14 cellular contexts compared by ENCODE assay signal in the genomic region with DNA sequence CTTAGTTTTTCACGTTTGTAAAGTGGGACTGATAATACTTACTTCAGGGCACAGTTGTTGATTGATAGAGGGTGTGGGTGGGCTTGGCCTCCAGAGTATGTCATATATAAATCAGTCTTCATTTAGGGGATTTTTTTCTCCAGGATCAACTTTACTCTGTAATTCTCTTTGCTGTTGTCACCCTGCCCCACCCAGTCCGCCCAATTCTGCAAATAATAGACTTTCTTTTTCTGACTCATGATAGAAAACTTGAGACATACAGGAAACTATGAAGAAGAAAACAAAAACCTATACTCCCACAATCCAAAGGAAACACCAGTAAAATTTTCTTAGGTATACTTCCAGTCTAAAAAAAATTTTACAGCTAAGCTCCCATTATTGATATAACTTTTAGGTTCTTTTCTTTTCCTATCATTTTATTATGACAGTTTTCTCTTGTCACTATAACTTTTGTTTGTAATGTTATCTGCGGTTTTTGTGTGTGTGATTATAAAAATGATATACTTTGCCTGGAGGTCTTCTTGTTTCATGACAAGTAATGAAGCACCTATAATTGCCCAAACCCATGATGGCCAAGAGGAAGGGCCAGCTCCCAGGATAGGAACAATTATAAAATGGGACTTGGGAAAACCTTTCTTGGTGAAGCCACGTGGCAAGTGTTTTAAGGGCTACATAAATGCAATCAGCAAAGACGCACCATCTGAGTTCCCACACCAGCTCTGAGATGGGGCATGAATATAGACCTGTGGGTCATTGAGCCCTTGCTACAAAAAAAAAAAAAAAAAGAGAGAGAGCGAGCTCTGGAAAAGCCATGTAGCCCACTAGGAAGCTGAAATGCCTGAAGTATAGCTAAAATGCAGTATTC.
DNase-seq lines count a peak whose midpoint lies in the region; ATAC-seq, FAIRE-seq and TF ChIP-seq lines count a peak whose summit lies in the region.
"Had no signal": no experiment of that assay in that cellular context is flagged by ENCODE, and none has a peak within 500 bp of the region (broad histone marks: within the 10 kb centered on the region; RNA-seq: fewer than 3 reads in every experiment).

No MANE protein-coding gene starts in this region.

- CTCF ChIA-PET in RWPE1 (lab: Yijun Ruan, JAX): interaction anchor here (0.6 kb wide), 1 partner anchor 644 kb away, joined by 5 read pairs; no protein-coding TSS in a partner anchor

- POLR2A ChIA-PET in RWPE1 (lab: Yijun Ruan, JAX; ENCODE audit: low non-redundant PET): interaction anchor here (0.7 kb wide), 1 partner anchor 32 kb away, joined by 5 read pairs; no protein-coding TSS in a partner anchor

- H3K27ac ChIP-seq in RWPE1: no peak overlapping the region
- H3K27ac ChIP-seq: heart right ventricle had no signal

- no peak for TF ChIP-seq CTCF in RWPE1 (conservative IDR thresholded peaks at IDR 0.05; ENCODE audit: low read depth)
- no peak for TF ChIP-seq CTCF in choroid plexus epithelial cell (conservative IDR thresholded peaks at IDR 0.05; ENCODE audit: low read depth, low read length)
- no peak for TF ChIP-seq CTCF in GM13976 (IDR thresholded peaks at IDR 0.05; ENCODE audit: borderline replicate concordance, control extremely low read depth, extremely low read depth, insufficient read depth, missing control alignments)

- ATAC-seq in left lobe of liver: no peak
- ATAC-seq: heart right ventricle; stimulated activated naive B cell treated with anti-CD40 and anti-IgM and Interleukin-4, amounts not matched to agents 10 μg/mL and 1 μg/mL and 100 μg/mL, for 72 hours had no signal

- FAIRE-seq in urothelium cell line (lab: Jason Lieb, UNC): no peak

- DNase-seq in stimulated activated naive CD4-positive, alpha-beta T cell treated with Interleukin-2 at 50 U/mL for 16 hours (lab: John Stamatoyannopoulos, UW): peak; percentile 6
- DNase-seq in stimulated activated naive CD4-positive, alpha-beta T cell (lab: John Stamatoyannopoulos, UW): no peak
- DNase-seq in RWPE1 (ENCODE audit: low spot score): peak; percentile 57
- peak; percentile 46 for DNase-seq in choroid plexus epithelial cell (ENCODE audit: low read depth)
- peak; percentile 27 for DNase-seq in urothelium cell line (ENCODE audit: low spot score)
- no peak for DNase-seq in left lobe of liver (ENCODE audit: low spot score)
- DNase-seq in hippocampal formation (lab: John Stamatoyannopoulos, UW): no peak
- no peak for DNase-seq in GM13976 (ENCODE audit: low spot score)
- DNase-seq: activated naive CD8-positive, alpha-beta T cell treated with anti-CD3 and anti-CD28 coated beads, Interleukin-2, amount 10 ng/mL, durations not matched to agents 7 days and 5 days; heart right ventricle; NCI-H1105 treated with DMSO at 0.1 percent for 48 hours; NCI-H526; SHP77; stimulated activated naive B cell treated with anti-CD40 and anti-IgM and Interleukin-4, amounts not matched to agents 10 μg/mL and 1 μg/mL and 100 μg/mL, for 72 hours had no signal

- in situ Hi-C loops in GM13976 (cut with MboI; ENCODE audit: low sequenced_read_pairs, unreplicated experiment): no loop called here

- no peak overlapping the region for H3K4me3 ChIP-seq in choroid plexus epithelial cell (ENCODE audit: low read depth, low read length)
- H3K4me3 ChIP-seq: heart right ventricle had no signal

Comparison
In these comparisons a context has a peak if more than half of its experiments do, and no peak if none do; other contexts are left out.
1. DNase-seq: peak in stimulated activated naive CD4-positive, alpha-beta T cell treated with Interleukin-2 at 50 U/mL for 16 hours (single experiment), RWPE1 (single experiment), choroid plexus epithelial cell (single experiment) and urothelium cell line (single experiment); none in stimulated activated naive CD4-positive, alpha-beta T cell (0 of 6), left lobe of liver (single experiment), hippocampal formation (0 of 2) and GM13976 (single experiment).